Comparison of ENCODE assay signal across 1 cellular context in genomic region chr16:68022728-68023537, GRCh38.
TF ChIP-seq lines count a peak whose summit lies in the region.

DDX28 (minus strand) TSS chr16:68023232; CDS start chr16:68023202, 30 bp downstream.
DUS2 (plus strand) TSS chr16:68023284; CDS start chr16:68038024, 14,740 bp downstream.

TF ChIP-seq in HepG2, 621 proteins besides CTCF, POLR2A, EP300 and RAD21 (continued from another document and continues in another):
- TF ChIP-seq ZNF580 (CRISPR knock-in tag; IDR thresholded peaks at IDR 0.05; ENCODE audit: borderline replicate concordance, low read depth) (peak; percentile 92; the same call in 1 of the 2 replicates), JUNB (CRISPR knock-in tag; IDR thresholded peaks at IDR 0.05; ENCODE audit: borderline replicate concordance) (no peak), PHB2 (IDR thresholded peaks at IDR 0.05; ENCODE audit: partially characterized antibody) (no peak), ZNF251 (CRISPR knock-in tag; IDR thresholded peaks at IDR 0.05) (0 out of 2 replicates have a peak, but pooled peaks have one; percentile 30), NFKB2 (CRISPR knock-in tag; IDR thresholded peaks at IDR 0.05; ENCODE audit: borderline replicate concordance) (peak; percentile 90), ZZZ3 (CRISPR knock-in tag; IDR thresholded peaks at IDR 0.05; ENCODE audit: borderline replicate concordance) (peak; percentile 97), ZNF3 (CRISPR knock-in tag; IDR thresholded peaks at IDR 0.05) (no peak), CBX2 (IDR thresholded peaks at IDR 0.05; ENCODE audit: low read depth, low read length) (no peak), CBX2 (CRISPR knock-in tag; IDR thresholded peaks at IDR 0.05; ENCODE audit: low read depth) (no peak), TMF1 (CRISPR knock-in tag; IDR thresholded peaks at IDR 0.05; ENCODE audit: low read depth) (peak; percentile 96), TERF1 (CRISPR knock-in tag; IDR thresholded peaks at IDR 0.05) (peak; percentile 69; the same call in 1 of the 2 replicates), RBAK (CRISPR knock-in tag; IDR thresholded peaks at IDR 0.05) (no peak), IRF1 (CRISPR knock-in tag; IDR thresholded peaks at IDR 0.05; ENCODE audit: low read depth) (peak; percentile 25; the same call in 1 of the 2 replicates), CERS6 (CRISPR knock-in tag; IDR thresholded peaks at IDR 0.05) (peak; percentile 9; the same call in 1 of the 2 replicates), FOXK1 (CRISPR knock-in tag; IDR thresholded peaks at IDR 0.05; ENCODE audit: borderline replicate concordance, low read depth) (peak; percentile 100), ZNF792 (CRISPR knock-in tag; IDR thresholded peaks at IDR 0.05) (peak; percentile 89), THAP7 (CRISPR knock-in tag; IDR thresholded peaks at IDR 0.05) (peak; percentile 97; the same call in 1 of the 2 replicates), ZNF263 (CRISPR knock-in tag; IDR thresholded peaks at IDR 0.05) (peak; percentile 96), KMT2B (CRISPR knock-in tag; IDR thresholded peaks at IDR 0.05) (peak; percentile 100), DBP (CRISPR knock-in tag; IDR thresholded peaks at IDR 0.05; ENCODE audit: not compliant biosample characterization) (peak; percentile 75), ZSCAN9 (CRISPR knock-in tag; IDR thresholded peaks at IDR 0.05; ENCODE audit: borderline replicate concordance) (peak; percentile 94; the same call in 1 of the 2 replicates), ZBTB4 (CRISPR knock-in tag; IDR thresholded peaks at IDR 0.05; ENCODE audit: borderline replicate concordance) (peak; percentile 54), UBTF (CRISPR knock-in tag; IDR thresholded peaks at IDR 0.05) (peak; percentile 90), ZNF570 (CRISPR knock-in tag; IDR thresholded peaks at IDR 0.05; ENCODE audit: borderline replicate concordance) (no peak; the same call in 1 of the 2 replicates), FLYWCH1 (CRISPR knock-in tag; IDR thresholded peaks at IDR 0.05) (no peak), ZFP82 (CRISPR knock-in tag; IDR thresholded peaks at IDR 0.05; ENCODE audit: borderline replicate concordance) (peak; percentile 98; the same call in 1 of the 2 replicates), ZKSCAN8 (CRISPR knock-in tag; IDR thresholded peaks at IDR 0.05; ENCODE audit: borderline replicate concordance) (peak; percentile 71; the same call in 1 of the 2 replicates), ZFP41 (CRISPR knock-in tag; IDR thresholded peaks at IDR 0.05; ENCODE audit: borderline replicate concordance) (no peak), SMYD3 (CRISPR knock-in tag; IDR thresholded peaks at IDR 0.05) (peak; percentile 97; the same call in 1 of the 2 replicates), ZNF710 (CRISPR knock-in tag; IDR thresholded peaks at IDR 0.05; ENCODE audit: borderline replicate concordance) (peak; percentile 72; the same call in 1 of the 2 replicates), ZNF281 (CRISPR knock-in tag; IDR thresholded peaks at IDR 0.05; ENCODE audit: borderline replicate concordance) (peak; percentile 56; the same call in 1 of the 2 replicates), FOXA1 (IDR thresholded peaks at IDR 0.05) (no peak), FOXA1 (CRISPR knock-in tag; IDR thresholded peaks at IDR 0.05) (peak; percentile 76), ZNF790 (CRISPR knock-in tag; IDR thresholded peaks at IDR 0.05; ENCODE audit: borderline replicate concordance) (peak; percentile 90; the same call in 1 of the 2 replicates), ZNF121 (CRISPR knock-in tag; IDR thresholded peaks at IDR 0.05) (0 out of 2 replicates have a peak, but pooled peaks have one; percentile 54), GLI4 (CRISPR knock-in tag; IDR thresholded peaks at IDR 0.05; ENCODE audit: borderline replicate concordance) (no peak), SMC3 (IDR thresholded peaks at IDR 0.05; ENCODE audit: low read length) (no peak), HOMEZ (CRISPR knock-in tag; IDR thresholded peaks at IDR 0.05; ENCODE audit: low read depth) (peak; percentile 52; the same call in 1 of the 2 replicates), AGO1 (IDR thresholded peaks at IDR 0.05; ENCODE audit: low read depth, low read length, poor library complexity, severe bottlenecking) (no peak), RFX1 (IDR thresholded peaks at IDR 0.05) (no peak), ZNF720 (CRISPR knock-in tag; IDR thresholded peaks at IDR 0.05) (no peak), MXD4 (CRISPR knock-in tag; IDR thresholded peaks at IDR 0.05) (peak; percentile 98), NR2F1 (CRISPR knock-in tag; IDR thresholded peaks at IDR 0.05) (peak in 1 of 2 experiments; percentile 64; a peak in 3 of 4 replicates), TBL1XR1 (IDR thresholded peaks at IDR 0.05; ENCODE audit: borderline replicate concordance, low read length, partially characterized antibody) (peak; percentile 52), IRX3 (CRISPR knock-in tag; IDR thresholded peaks at IDR 0.05; ENCODE audit: borderline replicate concordance, low read depth) (peak; percentile 86; the same call in 1 of the 2 replicates)
